15 cellular contexts compared by ENCODE assay signal in genomic region chr7:102634299-102634698, GRCh38. TPM values are rescaled to one million over a fixed set of nuclear protein-coding genes. Genes with fewer than 3 reads are reported as not detected.
"Had no signal": no experiment of that assay in that cellular context is flagged by ENCODE, and none has a peak within 500 bp of the region (broad histone marks: within the 10 kb centered on the region; RNA-seq: fewer than 3 reads in every experiment).

No MANE protein-coding gene starts in this region.

RNA-seq across cellular contexts. Expression of gene SPDYE2B, which starts 15.8 kb away (rescaled TPM):
- total RNA-seq: activated B cell treated with CpG ODN at 0.5 μM for 24 hours; activated CD4-positive, alpha-beta memory T cell treated with anti-CD3 and anti-CD28 coated beads for 36 hours; activated T-cell treated with anti-CD3 and anti-CD28 coated beads, Interleukin-2, amount 50 U/mL, for 4 hours; activated T-helper 17 cell treated with anti-CD3 and anti-CD28 coated beads, Interleukin-2, amount 50 U/mL, for 72 hours; astrocyte; bronchial epithelial cell; cardiac septum; cerebellum; dermis blood vessel endothelial cell; esophagus muscularis mucosa; foreskin keratinocyte; gastrocnemius medialis; T-cell; T-helper 2 cell treated with Interferon-gamma antibody and Interleukin-4, amounts not matched to agents 100 ng/mL and 5 ng/mL, for 36 hours had no signal
- polyA plus RNA-seq: adipose tissue, foreskin keratinocyte had no signal
